ENCODE assay signal across 25 cellular contexts in genomic region chr20:41327178-41327577, GRCh38. TPM values are rescaled to one million over a fixed set of nuclear protein-coding genes. Genes with fewer than 3 reads are reported as not detected.
"Had no signal": no experiment of that assay in that cellular context is flagged by ENCODE, and none has a peak within 500 bp of the region (broad histone marks: within the 10 kb centered on the region; RNA-seq: fewer than 3 reads in every experiment).

No MANE protein-coding gene starts in this region.

- H3K27ac ChIP-seq: brain microvascular endothelial cell, upper lobe of left lung had no signal

- DNase-seq: activated CD4-positive, alpha-beta memory T cell treated with anti-CD3 and anti-CD28 coated beads for 36 hours; activated CD4-positive, alpha-beta T cell treated with anti-CD3 and anti-CD28 coated beads for 48 hours; activated CD4-positive, CD25-positive, alpha-beta regulatory T cell; activated effector memory CD4-positive, alpha-beta T cell treated with Interleukin-2 at 50 U/mL for 16 hours; activated naive CD4-positive, alpha-beta T cell treated with anti-CD3 and anti-CD28 coated beads, Interleukin-2, amount 50 U/mL, for 16 hours; activated naive CD8-positive, alpha-beta T cell treated with anti-CD3 and anti-CD28 coated beads, Interleukin-2, amount 50 U/mL, for 24 hours; activated T-cell treated with anti-CD3 and anti-CD28 coated beads, Interleukin-2, amount 50 U/mL, for 72 hours; brain microvascular endothelial cell; caudate nucleus; effector memory CD4-positive, alpha-beta T cell; hippocampal formation; left ventricle myocardium superior; nephron progenitor cell; nucleus accumbens; posterior cingulate gyrus; small intestine; stimulated activated CD4-positive, alpha-beta T cell treated with anti-CD3 and anti-CD28 coated beads, Interleukin-2, amount 100 ng/mL, for 24 hours; upper lobe of left lung had no signal

- ATAC-seq: activated naive CD8-positive, alpha-beta T cell treated with anti-CD3 and anti-CD28 coated beads, Interleukin-2, amount 50 U/mL, for 24 hours; activated T-cell treated with anti-CD3 and anti-CD28 coated beads, Interleukin-2, amount 50 U/mL, for 72 hours; esophagus mucosa; left ventricle myocardium superior; sciatic nerve; stimulated activated memory B cell treated with anti-CD40 and anti-IgM and Interleukin-4, amounts not matched to agents 10 μg/mL and 1 μg/mL and 100 μg/mL, for 72 hours had no signal

- H3K27ac Mint-ChIP-seq: activated CD4-positive, alpha-beta memory T cell treated with anti-CD3 and anti-CD28 coated beads for 36 hours; activated naive CD8-positive, alpha-beta T cell treated with anti-CD3 and anti-CD28 coated beads, Interleukin-2, amount 50 U/mL, for 24 hours; activated T-cell treated with anti-CD3 and anti-CD28 coated beads, Interleukin-2, amount 50 U/mL, for 72 hours; dendritic cell treated with granulocyte-macrophage colony-stimulating factor and Interleukin-4, amounts not matched to agents 40 ng/mL and 50 ng/mL, for 4 days; nephron progenitor cell; stimulated activated memory B cell treated with anti-CD40 and anti-IgM and Interleukin-4, amounts not matched to agents 10 μg/mL and 1 μg/mL and 100 μg/mL, for 72 hours; T-helper 1 cell treated with Interleukin-12 subunit alpha and Interleukin-12 subunit beta and Interleukin-4 antibody, amounts not matched to agents 30 μg/mL and 1 μg/mL, for 36 hours had no signal

- H3K9me3 Mint-ChIP-seq: activated CD4-positive, alpha-beta memory T cell treated with anti-CD3 and anti-CD28 coated beads for 36 hours; activated naive CD8-positive, alpha-beta T cell treated with anti-CD3 and anti-CD28 coated beads, Interleukin-2, amount 50 U/mL, for 24 hours; activated T-cell treated with anti-CD3 and anti-CD28 coated beads, Interleukin-2, amount 50 U/mL, for 72 hours; dendritic cell treated with granulocyte-macrophage colony-stimulating factor and Interleukin-4, amounts not matched to agents 40 ng/mL and 50 ng/mL, for 4 days; nephron progenitor cell; stimulated activated memory B cell treated with anti-CD40 and anti-IgM and Interleukin-4, amounts not matched to agents 10 μg/mL and 1 μg/mL and 100 μg/mL, for 72 hours; T-helper 1 cell treated with Interleukin-12 subunit alpha and Interleukin-12 subunit beta and Interleukin-4 antibody, amounts not matched to agents 30 μg/mL and 1 μg/mL, for 36 hours had no signal

- H3K36me3 ChIP-seq: brain microvascular endothelial cell, thoracic aorta, upper lobe of left lung had no signal

- H3K9me3 ChIP-seq: thoracic aorta, upper lobe of left lung had no signal

- H3K27me3 Mint-ChIP-seq: activated CD4-positive, alpha-beta memory T cell treated with anti-CD3 and anti-CD28 coated beads for 36 hours; activated naive CD8-positive, alpha-beta T cell treated with anti-CD3 and anti-CD28 coated beads, Interleukin-2, amount 50 U/mL, for 24 hours; stimulated activated memory B cell treated with anti-CD40 and anti-IgM and Interleukin-4, amounts not matched to agents 10 μg/mL and 1 μg/mL and 100 μg/mL, for 72 hours had no signal

- H3K4me3 ChIP-seq: thoracic aorta, upper lobe of left lung had no signal

- H3K4me3 Mint-ChIP-seq: activated CD4-positive, alpha-beta memory T cell treated with anti-CD3 and anti-CD28 coated beads for 36 hours; activated naive CD8-positive, alpha-beta T cell treated with anti-CD3 and anti-CD28 coated beads, Interleukin-2, amount 50 U/mL, for 24 hours; activated T-cell treated with anti-CD3 and anti-CD28 coated beads, Interleukin-2, amount 50 U/mL, for 72 hours; dendritic cell treated with granulocyte-macrophage colony-stimulating factor and Interleukin-4, amounts not matched to agents 40 ng/mL and 50 ng/mL, for 4 days; nephron progenitor cell; stimulated activated memory B cell treated with anti-CD40 and anti-IgM and Interleukin-4, amounts not matched to agents 10 μg/mL and 1 μg/mL and 100 μg/mL, for 72 hours; T-helper 1 cell treated with Interleukin-12 subunit alpha and Interleukin-12 subunit beta and Interleukin-4 antibody, amounts not matched to agents 30 μg/mL and 1 μg/mL, for 36 hours had no signal

- H3K27me3 ChIP-seq: brain microvascular endothelial cell, upper lobe of left lung had no signal

- H3K36me3 Mint-ChIP-seq: activated CD4-positive, alpha-beta memory T cell treated with anti-CD3 and anti-CD28 coated beads for 36 hours; stimulated activated memory B cell treated with anti-CD40 and anti-IgM and Interleukin-4, amounts not matched to agents 10 μg/mL and 1 μg/mL and 100 μg/mL, for 72 hours had no signal

RNA-seq across cellular contexts. Expression of gene EMILIN3, which starts 39.4 kb away (rescaled TPM):
- total RNA-seq: activated CD4-positive, alpha-beta memory T cell treated with anti-CD3 and anti-CD28 coated beads for 36 hours; activated T-cell treated with anti-CD3 and anti-CD28 coated beads, Interleukin-2, amount 50 U/mL, for 72 hours; endothelial cell of umbilical vein had no signal
